Comparison of ENCODE assay signal across 29 cellular contexts in the genomic region with DNA sequence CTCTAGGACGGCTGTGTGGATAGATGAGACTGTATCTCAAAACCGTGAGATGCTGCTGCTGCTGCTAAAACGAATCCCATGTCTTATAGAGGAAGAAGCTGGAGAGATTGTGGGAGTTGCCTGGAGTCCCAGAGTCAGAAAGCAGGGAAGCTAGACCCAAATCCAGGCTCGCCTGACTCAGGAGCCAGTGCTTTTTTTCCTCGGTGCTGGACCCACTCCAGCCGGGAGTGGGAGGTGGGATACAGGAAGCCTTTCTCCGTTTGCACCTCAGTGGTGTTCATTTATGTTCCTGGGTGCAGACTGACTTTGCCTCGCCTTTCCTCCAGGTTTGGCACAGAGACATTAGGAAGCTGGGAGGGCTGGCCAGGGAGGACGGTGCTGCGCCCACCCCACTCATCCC.
"Had no signal": no experiment of that assay in that cellular context is flagged by ENCODE, and none has a peak within 500 bp of the region (broad histone marks: within the 10 kb centered on the region; RNA-seq: fewer than 3 reads in every experiment).

No MANE protein-coding gene starts in this region.

- DNase-seq: activated B cell treated with CpG ODN at 0.5 μM for 24 hours; activated CD4-positive, alpha-beta memory T cell treated with anti-CD3 and anti-CD28 coated beads for 36 hours; activated CD4-positive, alpha-beta T cell treated with anti-CD3 and anti-CD28 coated beads for 4 hours; activated CD4-positive, alpha-beta T cell treated with anti-CD3 and anti-CD28 coated beads, Interleukin-2, amount 50 U/mL, for 1 hour; activated CD4-positive, CD25-positive, alpha-beta regulatory T cell treated with anti-CD3 and anti-CD28 coated beads, Interleukin-2, amount 50 U/mL, for 72 hours; activated CD8-positive, alpha-beta memory T cell treated with anti-CD3 and anti-CD28 coated beads, Interleukin-2, amount 50 U/mL, for 4 hours; activated gamma-delta T cell treated with Interleukin-2 at 50 U/mL for 16 hours; activated naive CD4-positive, alpha-beta T cell treated with anti-CD3 and anti-CD28 coated beads for 36 hours; activated naive CD8-positive, alpha-beta T cell treated with anti-CD3 and anti-CD28 coated beads, Interleukin-2, amount 50 U/mL, for 24 hours; activated T-cell treated with anti-CD3 and anti-CD28 coated beads for 4 hours; activated T-cell treated with anti-CD3 and anti-CD28 coated beads, Interleukin-2, amount 50 U/mL, for 4 hours; Karpas-422; KBM-7; NCI-H1105 treated with DMSO at 0.1 percent for 48 hours; NCI-H1436 treated with DMSO at 0.1 percent for 48 hours; NCI-H1694 treated with DMSO at 0.1 percent for 48 hours; NCI-H2029; NCI-H524 treated with DMSO at 0.1 percent for 48 hours; SHP77 treated with DMSO at 0.1 percent for 48 hours; T-cell; T-helper 17 cell; T-helper 9 cell had no signal

- ATAC-seq: activated naive CD8-positive, alpha-beta T cell treated with anti-CD3 and anti-CD28 coated beads, Interleukin-2, amount 50 U/mL, for 24 hours; activated T-cell treated with anti-CD3 and anti-CD28 coated beads, Interleukin-2, amount 50 U/mL, for 4 hours; Panc1; SK-N-SH treated with all-trans-retinoic acid at 6 μM for 48 hours; T-cell; T-helper 17 cell had no signal

- H3K4me3 ChIP-seq: SJSA1 had no signal

- H3K27ac ChIP-seq: SJSA1 had no signal

- H3K9me3 Mint-ChIP-seq: activated naive CD8-positive, alpha-beta T cell treated with anti-CD3 and anti-CD28 coated beads, Interleukin-2, amount 50 U/mL, for 24 hours; activated T-helper 1 cell treated with anti-CD3 and anti-CD28 coated beads, Interleukin-12 subunit alpha, Interleukin-12 subunit beta, Interleukin-2, Interleukin-4 antibody, amounts not matched to agents 30 ng/mL and 10 ng/mL and 1 ng/mL, durations not matched to agents 14 hours and 24 hours and 36 hours had no signal

- H3K36me3 ChIP-seq: SJSA1 had no signal

- H3K36me3 Mint-ChIP-seq: activated CD4-positive, alpha-beta memory T cell treated with anti-CD3 and anti-CD28 coated beads for 36 hours; activated naive CD8-positive, alpha-beta T cell; IgD-negative memory B cell; T-cell had no signal

- H3K9me3 ChIP-seq: SJSA1 had no signal

- FAIRE-seq: bronchial epithelial cell had no signal

- H3K27ac Mint-ChIP-seq: activated B cell treated with CpG ODN at 0.5 μM for 24 hours; activated CD4-positive, alpha-beta memory T cell treated with anti-CD3 and anti-CD28 coated beads for 36 hours; activated naive CD4-positive, alpha-beta T cell treated with anti-CD3 and anti-CD28 coated beads for 36 hours; activated naive CD8-positive, alpha-beta T cell; activated naive CD8-positive, alpha-beta T cell treated with anti-CD3 and anti-CD28 coated beads, Interleukin-2, amount 50 U/mL, for 24 hours; activated T-helper 1 cell treated with anti-CD3 and anti-CD28 coated beads, Interleukin-12 subunit alpha, Interleukin-12 subunit beta, Interleukin-2, Interleukin-4 antibody, amounts not matched to agents 30 ng/mL and 10 ng/mL and 1 ng/mL, durations not matched to agents 14 hours and 24 hours and 36 hours; T-cell; T-helper 17 cell had no signal

- H3K4me1 ChIP-seq: SJSA1 had no signal
